ENCODE assay signal across 8 cellular contexts in the genomic region with DNA sequence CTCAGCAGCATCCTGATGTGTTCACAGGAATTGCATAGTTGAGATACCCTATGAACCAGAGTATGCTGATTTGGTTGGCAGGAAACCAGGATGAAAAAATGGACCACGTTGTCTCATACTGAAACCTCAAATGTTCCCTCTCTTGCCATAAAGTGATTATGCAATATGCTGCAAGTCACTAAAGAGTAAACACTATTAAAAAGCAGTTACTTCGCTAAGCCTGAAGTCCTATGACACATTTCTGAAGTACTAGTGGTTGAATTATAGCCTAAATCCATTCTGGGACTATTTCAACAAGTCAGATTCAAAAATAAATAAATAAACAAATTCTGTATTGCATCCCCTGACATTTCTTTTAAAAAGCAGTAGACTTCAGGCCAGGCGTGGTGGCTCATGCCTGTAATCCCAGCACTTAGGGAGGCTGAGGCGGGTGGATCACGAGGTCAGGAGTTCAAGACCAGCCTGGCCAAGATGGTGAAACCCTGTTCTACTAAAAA.
DNase-seq lines count a peak whose midpoint lies in the region; ATAC-seq, FAIRE-seq and TF ChIP-seq lines count a peak whose summit lies in the region.

No MANE protein-coding gene starts in this region.

- H3K4me1 ChIP-seq in small intestine (ENCODE audit: control insufficient read depth in 2 of 2, insufficient read depth in 1 of 2, low read depth in 1 of 2, low read length in 1 of 2), result peaks cover 2 to 7% of the 10 kb centered on the region in 2 donors

- no peak for FAIRE-seq in small intestine (lab: Jason Lieb, UNC)

- DNase-seq in HFF-Myc (ENCODE audit: extremely low read depth, low read depth) (peak; percentile 54), NB4 (ENCODE audit: low read depth) (peak; percentile 66), epithelial cell of prostate (ENCODE audit: low read depth, low spot score) (peak; percentile 80), small intestine (peak; percentile 83), NCI-H1092 (lab: John Stamatoyannopoulos, UW) (no peak), GM10266 (ENCODE audit: extremely low spot score) (no peak)

- WGBS in small intestine, 3 donors, result 37 to 50% (median 40%) methylated on average over 5 of the region's 5 CpGs

- TF ChIP-seq POLR2A in NB4 (IDR thresholded peaks at IDR 0.05; ENCODE audit: extremely low read depth, insufficient read length), result no peak

- TF ChIP-seq CTCF in HFF-Myc (IDR thresholded peaks at IDR 0.05; ENCODE audit: low read depth, low read length, missing control alignments) (no peak), NB4 (IDR thresholded peaks at IDR 0.05; ENCODE audit: low read depth, low read length) (no peak), GM10266 (IDR thresholded peaks at IDR 0.05; ENCODE audit: control insufficient read depth, insufficient read depth, low read depth, missing control alignments) (no peak)

- no peaks in the 10 kb centered on the region for H3K9me3 ChIP-seq in small intestine (ENCODE audit: control insufficient read depth, low read depth)

- H3K4me3 ChIP-seq in HFF-Myc (replicated peaks; ENCODE audit: low read depth, low read length) (no peak overlapping the region), NB4 (ENCODE audit: low read depth, low read length) (no peak overlapping the region), small intestine (ENCODE audit: low read depth in 1 of 2, low read length in 2 of 2) (no peak overlapping the region)

- no peaks in the 10 kb centered on the region for H3K36me3 ChIP-seq in small intestine (ENCODE audit: control insufficient read depth in 2 of 2, insufficient read depth in 2 of 2, low read length in 2 of 2)

- ATAC-seq in GM18511 (IDR thresholded peaks at IDR 0.05; ENCODE audit: unreplicated experiment) (peak; percentile 86), SK-N-SH treated with all-trans-retinoic acid at 6 μM for 48 hours (no peak)

- H3K27ac ChIP-seq in epithelial cell of prostate, result peak overlapping the region; percentile 55
- peak overlapping the region in 1 of 2 donors; percentile 16 for H3K27ac ChIP-seq in small intestine (ENCODE audit: low read depth in 1 of 2, low read length in 1 of 2)

- H3K27me3 ChIP-seq in small intestine (ENCODE audit: control insufficient read depth in 2 of 2, insufficient read depth in 2 of 2, low read length in 2 of 2), result no peaks in the 10 kb centered on the region

TF ChIP-seq in SK-N-SH treated with all-trans-retinoic acid at 6 μM for 48 hours, 23 proteins besides CTCF, POLR2A, EP300 and RAD21:
- TF ChIP-seq, protein P1, sequence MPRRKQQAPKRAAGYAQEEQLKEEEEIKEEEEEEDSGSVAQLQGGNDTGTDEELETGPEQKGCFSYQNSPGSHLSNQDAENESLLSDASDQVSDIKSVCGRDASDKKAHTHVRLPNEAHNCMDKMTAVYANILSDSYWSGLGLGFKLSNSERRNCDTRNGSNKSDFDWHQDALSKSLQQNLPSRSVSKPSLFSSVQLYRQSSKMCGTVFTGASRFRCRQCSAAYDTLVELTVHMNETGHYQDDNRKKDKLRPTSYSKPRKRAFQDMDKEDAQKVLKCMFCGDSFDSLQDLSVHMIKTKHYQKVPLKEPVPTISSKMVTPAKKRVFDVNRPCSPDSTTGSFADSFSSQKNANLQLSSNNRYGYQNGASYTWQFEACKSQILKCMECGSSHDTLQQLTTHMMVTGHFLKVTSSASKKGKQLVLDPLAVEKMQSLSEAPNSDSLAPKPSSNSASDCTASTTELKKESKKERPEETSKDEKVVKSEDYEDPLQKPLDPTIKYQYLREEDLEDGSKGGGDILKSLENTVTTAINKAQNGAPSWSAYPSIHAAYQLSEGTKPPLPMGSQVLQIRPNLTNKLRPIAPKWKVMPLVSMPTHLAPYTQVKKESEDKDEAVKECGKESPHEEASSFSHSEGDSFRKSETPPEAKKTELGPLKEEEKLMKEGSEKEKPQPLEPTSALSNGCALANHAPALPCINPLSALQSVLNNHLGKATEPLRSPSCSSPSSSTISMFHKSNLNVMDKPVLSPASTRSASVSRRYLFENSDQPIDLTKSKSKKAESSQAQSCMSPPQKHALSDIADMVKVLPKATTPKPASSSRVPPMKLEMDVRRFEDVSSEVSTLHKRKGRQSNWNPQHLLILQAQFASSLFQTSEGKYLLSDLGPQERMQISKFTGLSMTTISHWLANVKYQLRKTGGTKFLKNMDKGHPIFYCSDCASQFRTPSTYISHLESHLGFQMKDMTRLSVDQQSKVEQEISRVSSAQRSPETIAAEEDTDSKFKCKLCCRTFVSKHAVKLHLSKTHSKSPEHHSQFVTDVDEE (CRISPR knock-in tag; IDR thresholded peaks at IDR 0.05), result no peak
- no peak for TF ChIP-seq PPARA (CRISPR knock-in tag; IDR thresholded peaks at IDR 0.05; ENCODE audit: borderline replicate concordance)

Comparison
In these comparisons a context has a peak if more than half of its experiments do, and no peak if none do; other contexts are left out.
1. DNase-seq: peak in HFF-Myc (single experiment), NB4 (single experiment), epithelial cell of prostate (single experiment) and small intestine (single experiment); none in NCI-H1092 (single experiment) and GM10266 (single experiment).